In genomic region chr2:47078541-47079482, GRCh38 we compare ENCODE assay signal across 1 cellular context.
A peak's percentile ranks its signal among the peaks of the same experiment; 100 is the strongest.
TF ChIP-seq lines count a peak whose summit lies in the region.

No MANE protein-coding gene starts in this region.

TF ChIP-seq in K562, 482 proteins besides CTCF, POLR2A, EP300 and RAD21 (continued from another document and continues in another):
- TF ChIP-seq, protein P1, sequence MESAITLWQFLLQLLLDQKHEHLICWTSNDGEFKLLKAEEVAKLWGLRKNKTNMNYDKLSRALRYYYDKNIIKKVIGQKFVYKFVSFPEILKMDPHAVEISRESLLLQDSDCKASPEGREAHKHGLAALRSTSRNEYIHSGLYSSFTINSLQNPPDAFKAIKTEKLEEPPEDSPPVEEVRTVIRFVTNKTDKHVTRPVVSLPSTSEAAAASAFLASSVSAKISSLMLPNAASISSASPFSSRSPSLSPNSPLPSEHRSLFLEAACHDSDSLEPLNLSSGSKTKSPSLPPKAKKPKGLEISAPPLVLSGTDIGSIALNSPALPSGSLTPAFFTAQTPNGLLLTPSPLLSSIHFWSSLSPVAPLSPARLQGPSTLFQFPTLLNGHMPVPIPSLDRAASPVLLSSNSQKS (CRISPR knock-in tag; IDR thresholded peaks at IDR 0.05) = no peak
- TF ChIP-seq ZNF311 (CRISPR knock-in tag; IDR thresholded peaks at IDR 0.05) = no peak
- peak; percentile 78 for TF ChIP-seq STAT5A (IDR thresholded peaks at IDR 0.05; ENCODE audit: borderline replicate concordance, low read length)
- TF ChIP-seq, protein P2, sequence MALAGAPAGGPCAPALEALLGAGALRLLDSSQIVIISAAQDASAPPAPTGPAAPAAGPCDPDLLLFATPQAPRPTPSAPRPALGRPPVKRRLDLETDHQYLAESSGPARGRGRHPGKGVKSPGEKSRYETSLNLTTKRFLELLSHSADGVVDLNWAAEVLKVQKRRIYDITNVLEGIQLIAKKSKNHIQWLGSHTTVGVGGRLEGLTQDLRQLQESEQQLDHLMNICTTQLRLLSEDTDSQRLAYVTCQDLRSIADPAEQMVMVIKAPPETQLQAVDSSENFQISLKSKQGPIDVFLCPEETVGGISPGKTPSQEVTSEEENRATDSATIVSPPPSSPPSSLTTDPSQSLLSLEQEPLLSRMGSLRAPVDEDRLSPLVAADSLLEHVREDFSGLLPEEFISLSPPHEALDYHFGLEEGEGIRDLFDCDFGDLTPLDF (CRISPR knock-in tag; IDR thresholded peaks at IDR 0.05) = no peak
- peak; percentile 93 for TF ChIP-seq TAL1 (IDR thresholded peaks at IDR 0.05)
- no peak for TF ChIP-seq NFE2 (IDR thresholded peaks at IDR 0.05; ENCODE audit: low read depth)
- TF ChIP-seq MCM5 (IDR thresholded peaks at IDR 0.05; ENCODE audit: low read depth) = no peak
- TF ChIP-seq FOXM1 (IDR thresholded peaks at IDR 0.05; ENCODE audit: low read depth) = peak; percentile 82
- TF ChIP-seq FOXM1 (CRISPR knock-in tag; IDR thresholded peaks at IDR 0.05; ENCODE audit: low read depth) = no peak
- TF ChIP-seq MEIS2 (IDR thresholded peaks at IDR 0.05; ENCODE audit: partially characterized antibody) = no peak
- no peak for TF ChIP-seq NFRKB (IDR thresholded peaks at IDR 0.05; ENCODE audit: low read depth)
- TF ChIP-seq, protein P3, sequence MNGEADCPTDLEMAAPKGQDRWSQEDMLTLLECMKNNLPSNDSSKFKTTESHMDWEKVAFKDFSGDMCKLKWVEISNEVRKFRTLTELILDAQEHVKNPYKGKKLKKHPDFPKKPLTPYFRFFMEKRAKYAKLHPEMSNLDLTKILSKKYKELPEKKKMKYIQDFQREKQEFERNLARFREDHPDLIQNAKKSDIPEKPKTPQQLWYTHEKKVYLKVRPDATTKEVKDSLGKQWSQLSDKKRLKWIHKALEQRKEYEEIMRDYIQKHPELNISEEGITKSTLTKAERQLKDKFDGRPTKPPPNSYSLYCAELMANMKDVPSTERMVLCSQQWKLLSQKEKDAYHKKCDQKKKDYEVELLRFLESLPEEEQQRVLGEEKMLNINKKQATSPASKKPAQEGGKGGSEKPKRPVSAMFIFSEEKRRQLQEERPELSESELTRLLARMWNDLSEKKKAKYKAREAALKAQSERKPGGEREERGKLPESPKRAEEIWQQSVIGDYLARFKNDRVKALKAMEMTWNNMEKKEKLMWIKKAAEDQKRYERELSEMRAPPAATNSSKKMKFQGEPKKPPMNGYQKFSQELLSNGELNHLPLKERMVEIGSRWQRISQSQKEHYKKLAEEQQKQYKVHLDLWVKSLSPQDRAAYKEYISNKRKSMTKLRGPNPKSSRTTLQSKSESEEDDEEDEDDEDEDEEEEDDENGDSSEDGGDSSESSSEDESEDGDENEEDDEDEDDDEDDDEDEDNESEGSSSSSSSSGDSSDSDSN (IDR thresholded peaks at IDR 0.05; ENCODE audit: borderline replicate concordance in 1 of 2, low read depth in 2 of 2, low read length in 2 of 2) = no peak
- TF ChIP-seq PHB2 (IDR thresholded peaks at IDR 0.05; ENCODE audit: low read depth) = peak; percentile 76; the same call in 1 of the 2 replicates
- no peak for TF ChIP-seq RFX7 (CRISPR knock-in tag; IDR thresholded peaks at IDR 0.05)
- peak; percentile 31; the same call in 1 of the 2 replicates for TF ChIP-seq ZNF263 (CRISPR knock-in tag; IDR thresholded peaks at IDR 0.05; ENCODE audit: borderline replicate concordance)
- no peak for TF ChIP-seq CBX1 (IDR thresholded peaks at IDR 0.05; ENCODE audit: low read depth)
- TF ChIP-seq CEBPB (tag; IDR thresholded peaks at IDR 0.05) = peak; percentile 50
- TF ChIP-seq SOX6 (IDR thresholded peaks at IDR 0.05) = peak; percentile 95
- peak; percentile 92 for TF ChIP-seq HMBOX1 (IDR thresholded peaks at IDR 0.05)
- no peak for TF ChIP-seq HNRNPL (IDR thresholded peaks at IDR 0.05; ENCODE audit: low read depth, low read length)
- no peak for TF ChIP-seq BRD9 (IDR thresholded peaks at IDR 0.05; ENCODE audit: low read depth, partially characterized antibody)
- TF ChIP-seq, protein P4, sequence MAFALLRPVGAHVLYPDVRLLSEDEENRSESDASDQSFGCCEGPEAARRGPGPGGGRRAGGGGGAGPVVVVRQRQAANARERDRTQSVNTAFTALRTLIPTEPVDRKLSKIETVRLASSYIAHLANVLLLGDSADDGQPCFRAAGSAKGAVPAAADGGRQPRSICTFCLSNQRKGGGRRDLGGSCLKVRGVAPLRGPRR (CRISPR knock-in tag; IDR thresholded peaks at IDR 0.05) = no peak
- TF ChIP-seq, protein P5, sequence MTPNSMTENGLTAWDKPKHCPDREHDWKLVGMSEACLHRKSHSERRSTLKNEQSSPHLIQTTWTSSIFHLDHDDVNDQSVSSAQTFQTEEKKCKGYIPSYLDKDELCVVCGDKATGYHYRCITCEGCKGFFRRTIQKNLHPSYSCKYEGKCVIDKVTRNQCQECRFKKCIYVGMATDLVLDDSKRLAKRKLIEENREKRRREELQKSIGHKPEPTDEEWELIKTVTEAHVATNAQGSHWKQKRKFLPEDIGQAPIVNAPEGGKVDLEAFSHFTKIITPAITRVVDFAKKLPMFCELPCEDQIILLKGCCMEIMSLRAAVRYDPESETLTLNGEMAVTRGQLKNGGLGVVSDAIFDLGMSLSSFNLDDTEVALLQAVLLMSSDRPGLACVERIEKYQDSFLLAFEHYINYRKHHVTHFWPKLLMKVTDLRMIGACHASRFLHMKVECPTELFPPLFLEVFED (CRISPR knock-in tag; conservative IDR thresholded peaks at IDR 0.05) = no peak
- no peak for TF ChIP-seq POLR3A (IDR thresholded peaks at IDR 0.05; ENCODE audit: borderline replicate concordance, extremely low read depth, insufficient read depth, insufficient read length)
- TF ChIP-seq PML (IDR thresholded peaks at IDR 0.05; ENCODE audit: low read length) = peak; percentile 83
- TF ChIP-seq FOXK1 (CRISPR knock-in tag; IDR thresholded peaks at IDR 0.05; ENCODE audit: borderline replicate concordance) = no peak
- TF ChIP-seq ZNF239 (CRISPR knock-in tag; IDR thresholded peaks at IDR 0.05) = no peak
- no peak for TF ChIP-seq ZC3H4 (CRISPR knock-in tag; IDR thresholded peaks at IDR 0.05; ENCODE audit: borderline replicate concordance)
- 0 out of 2 replicates have a peak, but pooled peaks have one; percentile 34 for TF ChIP-seq SMAD4 (CRISPR knock-in tag; conservative IDR thresholded peaks at IDR 0.05)
- no peak for TF ChIP-seq DNMT1 (IDR thresholded peaks at IDR 0.05)
- no peak for TF ChIP-seq ZNF217 (CRISPR knock-in tag; IDR thresholded peaks at IDR 0.05)
- TF ChIP-seq, protein P6, sequence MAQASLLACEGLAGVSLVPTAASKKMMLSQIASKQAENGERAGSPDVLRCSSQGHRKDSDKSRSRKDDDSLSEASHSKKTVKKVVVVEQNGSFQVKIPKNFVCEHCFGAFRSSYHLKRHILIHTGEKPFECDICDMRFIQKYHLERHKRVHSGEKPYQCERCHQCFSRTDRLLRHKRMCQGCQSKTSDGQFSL (CRISPR knock-in tag; IDR thresholded peaks at IDR 0.05) = no peak
- TF ChIP-seq, protein P6 (tag; IDR thresholded peaks at IDR 0.05) = no peak
- peak; percentile 93 to 95 for TF ChIP-seq KDM1A (IDR thresholded peaks at IDR 0.05)
- TF ChIP-seq ZNF717 (CRISPR knock-in tag; IDR thresholded peaks at IDR 0.05) = no peak
- TF ChIP-seq, protein P7, sequence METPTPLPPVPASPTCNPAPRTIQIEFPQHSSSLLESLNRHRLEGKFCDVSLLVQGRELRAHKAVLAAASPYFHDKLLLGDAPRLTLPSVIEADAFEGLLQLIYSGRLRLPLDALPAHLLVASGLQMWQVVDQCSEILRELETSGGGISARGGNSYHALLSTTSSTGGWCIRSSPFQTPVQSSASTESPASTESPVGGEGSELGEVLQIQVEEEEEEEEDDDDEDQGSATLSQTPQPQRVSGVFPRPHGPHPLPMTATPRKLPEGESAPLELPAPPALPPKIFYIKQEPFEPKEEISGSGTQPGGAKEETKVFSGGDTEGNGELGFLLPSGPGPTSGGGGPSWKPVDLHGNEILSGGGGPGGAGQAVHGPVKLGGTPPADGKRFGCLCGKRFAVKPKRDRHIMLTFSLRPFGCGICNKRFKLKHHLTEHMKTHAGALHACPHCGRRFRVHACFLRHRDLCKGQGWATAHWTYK (CRISPR knock-in tag; IDR thresholded peaks at IDR 0.05) = no peak
- TF ChIP-seq ZNF75A (CRISPR knock-in tag; IDR thresholded peaks at IDR 0.05) = no peak
- no peak for TF ChIP-seq RBM39 (optimal IDR thresholded peaks at IDR 0.05; ENCODE audit: low read depth, low read length)
- no peak for TF ChIP-seq PYGO2 (tag; IDR thresholded peaks at IDR 0.05)
- TF ChIP-seq DMBX1 (CRISPR knock-in tag; IDR thresholded peaks at IDR 0.05; ENCODE audit: borderline replicate concordance) = no peak
- no peak for TF ChIP-seq ZBTB11 (CRISPR knock-in tag; IDR thresholded peaks at IDR 0.05)
- peak; percentile 93 for TF ChIP-seq NCOR1 (IDR thresholded peaks at IDR 0.05)
- no peak for TF ChIP-seq XRCC4 (IDR thresholded peaks at IDR 0.05; ENCODE audit: extremely low read depth, insufficient read depth, insufficient read length)
- TF ChIP-seq, protein P8, sequence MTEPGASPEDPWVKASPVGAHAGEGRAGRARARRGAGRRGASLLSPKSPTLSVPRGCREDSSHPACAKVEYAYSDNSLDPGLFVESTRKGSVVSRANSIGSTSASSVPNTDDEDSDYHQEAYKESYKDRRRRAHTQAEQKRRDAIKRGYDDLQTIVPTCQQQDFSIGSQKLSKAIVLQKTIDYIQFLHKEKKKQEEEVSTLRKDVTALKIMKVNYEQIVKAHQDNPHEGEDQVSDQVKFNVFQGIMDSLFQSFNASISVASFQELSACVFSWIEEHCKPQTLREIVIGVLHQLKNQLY (CRISPR knock-in tag; conservative IDR thresholded peaks at IDR 0.05) = no peak
- no peak for TF ChIP-seq PPARD (CRISPR knock-in tag; IDR thresholded peaks at IDR 0.05)
- no peak for TF ChIP-seq FOXJ2 (tag; IDR thresholded peaks at IDR 0.05)
- TF ChIP-seq ERF (CRISPR knock-in tag; IDR thresholded peaks at IDR 0.05) = no peak
- no peak for TF ChIP-seq SRSF9 (IDR thresholded peaks at IDR 0.05; ENCODE audit: borderline replicate concordance, low read depth, low read length)
- TF ChIP-seq SMAD2 (IDR thresholded peaks at IDR 0.05; ENCODE audit: low read depth, low read length) = no peak
- TF ChIP-seq HOMEZ (CRISPR knock-in tag; IDR thresholded peaks at IDR 0.05) = no peak
- TF ChIP-seq, protein P9, sequence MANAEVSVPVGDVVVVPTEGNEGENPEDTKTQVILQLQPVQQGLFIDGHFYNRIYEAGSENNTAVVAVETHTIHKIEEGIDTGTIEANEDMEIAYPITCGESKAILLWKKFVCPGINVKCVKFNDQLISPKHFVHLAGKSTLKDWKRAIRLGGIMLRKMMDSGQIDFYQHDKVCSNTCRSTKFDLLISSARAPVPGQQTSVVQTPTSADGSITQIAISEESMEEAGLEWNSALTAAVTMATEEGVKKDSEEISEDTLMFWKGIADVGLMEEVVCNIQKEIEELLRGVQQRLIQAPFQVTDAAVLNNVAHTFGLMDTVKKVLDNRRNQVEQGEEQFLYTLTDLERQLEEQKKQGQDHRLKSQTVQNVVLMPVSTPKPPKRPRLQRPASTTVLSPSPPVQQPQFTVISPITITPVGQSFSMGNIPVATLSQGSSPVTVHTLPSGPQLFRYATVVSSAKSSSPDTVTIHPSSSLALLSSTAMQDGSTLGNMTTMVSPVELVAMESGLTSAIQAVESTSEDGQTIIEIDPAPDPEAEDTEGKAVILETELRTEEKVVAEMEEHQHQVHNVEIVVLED (CRISPR knock-in tag; IDR thresholded peaks at IDR 0.05) = no peak
- TF ChIP-seq ZNF551 (CRISPR knock-in tag; IDR thresholded peaks at IDR 0.05) = no peak
